Comparison of ENCODE assay signal across 16 cellular contexts in genomic region chr9:72039532-72039931, GRCh38. TPM values are rescaled to one million over a fixed set of nuclear protein-coding genes. Genes with fewer than 3 reads are reported as not detected.
DNase-seq lines count a peak whose midpoint lies in the region; ATAC-seq and TF ChIP-seq lines count a peak whose summit lies in the region.
"Had no signal": no experiment of that assay in that cellular context is flagged by ENCODE, and none has a peak within 500 bp of the region (broad histone marks: within the 10 kb centered on the region; RNA-seq: fewer than 3 reads in every experiment).

No MANE protein-coding gene starts in this region.

- no peaks in the 10 kb centered on the region for H4K20me1 ChIP-seq in GM23248 (ENCODE audit: insufficient read depth)

- H3K36me3 ChIP-seq in GM23248 (ENCODE audit: low read depth) (no peaks in the 10 kb centered on the region), neuronal stem cell (replicated peaks in 1 of 2; ENCODE audit: control insufficient read depth in 2 of 2, insufficient read depth in 2 of 2, low read length in 2 of 2) (no peaks in the 10 kb centered on the region)
- H3K36me3 ChIP-seq: cardiac muscle cell had no signal

- no peak overlapping the region for H4K91ac ChIP-seq in neuronal stem cell (ENCODE audit: low read depth, low read length, poor library complexity)

- no peaks in the 10 kb centered on the region for H3K79me2 ChIP-seq in GM23248 (ENCODE audit: insufficient read depth)

- H3K4ac ChIP-seq in neuronal stem cell (ENCODE audit: low read length) = no peak overlapping the region

- peaks cover 5% of the 10 kb centered on the region for H3K4me1 Mint-ChIP-seq in activated T-cell treated with anti-CD3 and anti-CD28 coated beads, Interleukin-2, amount 50 U/mL, for 4 hours (ENCODE audit: low read depth)

- H2BK15ac ChIP-seq in neuronal stem cell (ENCODE audit: low read length) = no peak overlapping the region

- H3K4me2 ChIP-seq in GM23248 (ENCODE audit: unreplicated experiment) (no peak overlapping the region), neuronal stem cell (ENCODE audit: insufficient read depth, low read length, poor library complexity, severe bottlenecking) (no peak overlapping the region)

- 0 out of 2 replicates have a peak, but pooled peaks cover 4% of the 10 kb centered on the region for H3K4me1 ChIP-seq in GM23248 (ENCODE audit: insufficient read depth)
- no peaks in the 10 kb centered on the region for H3K4me1 ChIP-seq in neuronal stem cell (ENCODE audit: control insufficient read depth in 2 of 2, insufficient read depth in 1 of 2, low read depth in 1 of 2, low read length in 2 of 2)

- H3K36me3 Mint-ChIP-seq in activated T-cell treated with anti-CD3 and anti-CD28 coated beads, Interleukin-2, amount 50 U/mL, for 4 hours (ENCODE audit: insufficient read depth) = no peaks in the 10 kb centered on the region
- H3K36me3 Mint-ChIP-seq: activated CD8-positive, alpha-beta memory T cell treated with anti-CD3 and anti-CD28 coated beads, Interleukin-2, amount 10 ng/mL, durations not matched to agents 7 days and 5 days; activated naive CD4-positive, alpha-beta T cell treated with anti-CD3 and anti-CD28 coated beads, Interleukin-2, amount 50 U/mL, for 72 hours had no signal

- H3K9ac ChIP-seq in GM23248 (no peak overlapping the region), neuronal stem cell (ENCODE audit: low read depth, low read length, poor library complexity) (no peak overlapping the region)

- in situ Hi-C loops in GM23248 (cut with MboI) = loop anchor here (25.0 kb wide), 1 partner anchor 1148 kb away; no protein-coding TSS in a partner anchor

- H2AFZ ChIP-seq in GM23248 = peak overlapping the region; percentile 55; the same call in 1 of the 2 replicates
- peak overlapping the region; percentile 39 for H2AFZ ChIP-seq in neuronal stem cell (ENCODE audit: low read length)

- H3K9me3 Mint-ChIP-seq in activated T-cell treated with anti-CD3 and anti-CD28 coated beads, Interleukin-2, amount 50 U/mL, for 4 hours = no peaks in the 10 kb centered on the region
- H3K9me3 Mint-ChIP-seq: activated naive CD4-positive, alpha-beta T cell treated with anti-CD3 and anti-CD28 coated beads, Interleukin-2, amount 50 U/mL, for 72 hours; endodermal cell had no signal

- WGBS in GM23248 (ENCODE audit: low coverage in 1 of 2, low lambda C conversion rate in 2 of 2, missing lambda C conversion rate in 2 of 2), 2 experiments = 79 to 87% methylated on average over 8 of the region's 8 CpGs
- WGBS in neuronal stem cell (ENCODE audit: extremely low coverage in 2 of 2, insufficient read length in 2 of 2, insufficient replicate concordance in 1 of 2), 2 donors = no CpG with 5 or more reads among the region's 8 CpGs

- peaks cover 8% of the 10 kb centered on the region for H3K27me3 Mint-ChIP-seq in activated T-cell treated with anti-CD3 and anti-CD28 coated beads, Interleukin-2, amount 50 U/mL, for 4 hours (ENCODE audit: low read depth)

- H2BK120ac ChIP-seq in neuronal stem cell (ENCODE audit: low read depth, low read length) = no peak overlapping the region

- no peak overlapping the region for H3K14ac ChIP-seq in neuronal stem cell (ENCODE audit: low read length)

- no peak overlapping the region for H3K23ac ChIP-seq in neuronal stem cell (ENCODE audit: low read depth, low read length, poor library complexity)

- no peak overlapping the region for H2BK5ac ChIP-seq in neuronal stem cell (ENCODE audit: low read length)

- H3K9me2 ChIP-seq in GM23248 (ENCODE audit: insufficient read depth) = no peaks in the 10 kb centered on the region

- peak; percentile 20 to 52 for ATAC-seq in activated T-cell treated with anti-CD3 and anti-CD28 coated beads, Interleukin-2, amount 50 U/mL, for 4 hours
- ATAC-seq in HG03378 (IDR thresholded peaks at IDR 0.05; ENCODE audit: unreplicated experiment) = peak; percentile 33

- no peak for TF ChIP-seq CTCF in GM20000 (IDR thresholded peaks at IDR 0.05; ENCODE audit: extremely low read depth, missing control alignments)

- no peak for DNase-seq in activated T-cell treated with anti-CD3 and anti-CD28 coated beads, Interleukin-2, amount 50 U/mL, for 4 hours
- DNase-seq in activated T-cell treated with anti-CD3 and anti-CD28 coated beads, Interleukin-2, amount 50 U/mL, for 48 hours = no peak
- no peak for DNase-seq in GM23248
- DNase-seq in neuronal stem cell (ENCODE audit: low spot score) = no peak
- no peak for DNase-seq in dedifferentiated amniotic fluid mesenchymal stem cell (ENCODE audit: extremely low spot score)
- DNase-seq in iPS-NIHi7 (ENCODE audit: extremely low spot score) = no peak
- no peak for DNase-seq in GM20000 (ENCODE audit: low spot score)

- H3K27ac ChIP-seq in GM23248 (no peak overlapping the region), neuronal stem cell (replicated peaks; ENCODE audit: low read length) (no peak overlapping the region)
- H3K27ac ChIP-seq: cardiac muscle cell had no signal

- H3K9me3 ChIP-seq in GM23248 (ENCODE audit: low read depth) (no peaks in the 10 kb centered on the region), neuronal stem cell (replicated peaks in 1 of 2; ENCODE audit: control insufficient read depth in 2 of 2, insufficient read depth in 1 of 2, low read depth in 1 of 2, low read length in 2 of 2) (no peaks in the 10 kb centered on the region)

- no peaks in the 10 kb centered on the region for H3K79me1 ChIP-seq in neuronal stem cell (ENCODE audit: low read depth, low read length)

- H2AK5ac ChIP-seq in neuronal stem cell (ENCODE audit: low read depth, low read length) = no peak overlapping the region

- H3K18ac ChIP-seq in neuronal stem cell (ENCODE audit: low read length) = no peak overlapping the region

- H3K4me3 ChIP-seq in GM23248 = no peak overlapping the region
- H3K4me3 ChIP-seq in neuronal stem cell (ENCODE audit: low read length in 2 of 2) = no peak overlapping the region
- H3K4me3 ChIP-seq: cardiac muscle cell had no signal

- no peak overlapping the region for H2BK12ac ChIP-seq in neuronal stem cell (ENCODE audit: low read length)

- H3F3A ChIP-seq in GM23248 (ENCODE audit: insufficient read depth) = peaks cover 15% of the 10 kb centered on the region; the same call in 1 of the 2 replicates

- no peak overlapping the region for H4K8ac ChIP-seq in neuronal stem cell (ENCODE audit: low read depth, low read length)

- peaks cover 11% of the 10 kb centered on the region for H3K27me3 ChIP-seq in GM23248 (replicated peaks; ENCODE audit: insufficient read depth)
- no peaks in the 10 kb centered on the region for H3K27me3 ChIP-seq in neuronal stem cell (ENCODE audit: control insufficient read depth in 3 of 3, insufficient read depth in 3 of 3, low read depth in 1 of 3, low read length in 3 of 3)
- H3K27me3 ChIP-seq: cardiac muscle cell had no signal

- no peak overlapping the region for H3K4me3 Mint-ChIP-seq in activated T-cell treated with anti-CD3 and anti-CD28 coated beads, Interleukin-2, amount 50 U/mL, for 4 hours
- H3K4me3 Mint-ChIP-seq: activated CD8-positive, alpha-beta memory T cell treated with anti-CD3 and anti-CD28 coated beads, Interleukin-2, amount 10 ng/mL, durations not matched to agents 7 days and 5 days; endodermal cell had no signal

RNA-seq across cellular contexts. Expression of gene C9orf57, which starts 20.9 kb away (rescaled TPM):
- total RNA-seq in activated T-cell treated with anti-CD3 and anti-CD28 coated beads, Interleukin-2, amount 50 U/mL, for 4 hours = not detected
- not detected in 2 replicates for total RNA-seq in GM23248 (2014; rRNA removed; shearing (Covaris generic))
- polyA plus RNA-seq in GM23248 (2016; fragmentation: Nextera tagmentation; extraction: Ambion mirVana) = not detected in 2 replicates
- not detected for polyA plus RNA-seq in neuronal stem cell (2013, experiment 1 of 2)
- polyA plus RNA-seq in neuronal stem cell (2013, experiment 2 of 2) = not detected
- total RNA-seq: A172; activated CD8-positive, alpha-beta memory T cell treated with anti-CD3 and anti-CD28 coated beads, Interleukin-2, amount 10 ng/mL, durations not matched to agents 7 days and 5 days; activated naive CD4-positive, alpha-beta T cell treated with anti-CD3 and anti-CD28 coated beads, Interleukin-2, amount 50 U/mL, for 72 hours; Calu3; cardiac muscle cell; endodermal cell; progenitor cell of endocrine pancreas; SK-MEL-5 had no signal
- polyA plus RNA-seq: cardiac muscle cell had no signal
